In genomic region chr5:141692533-141692888, GRCh38 we compare ENCODE assay signal across 8 cellular contexts. TPM values are rescaled to one million over a fixed set of nuclear protein-coding genes. Genes with fewer than 3 reads are reported as not detected.
A peak's percentile ranks its signal among the peaks of the same experiment; 100 is the strongest.
DNase-seq lines count a peak whose midpoint lies in the region; TF ChIP-seq lines count a peak whose summit lies in the region.

No MANE protein-coding gene starts in this region.

- no peak for TF ChIP-seq POLR2A in esophagus muscularis mucosa (IDR thresholded peaks at IDR 0.05; ENCODE audit: low read depth)

- H3K27ac ChIP-seq in SU-DHL-6 (ENCODE audit: low read depth, low read length): no peak overlapping the region
- H3K27ac ChIP-seq in esophagus muscularis mucosa (replicated peaks in 1 of 4): no peak overlapping the region
- H3K27ac ChIP-seq in rectal smooth muscle tissue (ENCODE audit: low read depth, low read length): no peak overlapping the region

- no peak for TF ChIP-seq CTCF in SU-DHL-6 (IDR thresholded peaks at IDR 0.05; ENCODE audit: insufficient read depth, low read length, poor library complexity, severe bottlenecking)
- no peak for TF ChIP-seq CTCF in esophagus muscularis mucosa (IDR thresholded peaks at IDR 0.05)

- no peak overlapping the region for H3K9ac ChIP-seq in SU-DHL-6 (ENCODE audit: low read length)
- H3K9ac ChIP-seq in rectal smooth muscle tissue (ENCODE audit: low read length): no peak overlapping the region

- WGBS in esophagus muscularis mucosa: 21% methylated on average over 5 of the region's 5 CpGs

- no peak for TF ChIP-seq EP300 in esophagus muscularis mucosa (IDR thresholded peaks at IDR 0.05)

- H3F3A ChIP-seq in SU-DHL-6 (ENCODE audit: insufficient read depth): no peaks in the 10 kb centered on the region

- intact Hi-C loops in esophagus muscularis mucosa (cut with DNase I): loop anchor here (1.0 to 10.0 kb wide), 3 partner anchors 186 to 452 kb away; partner anchors contain the start of gene PCDH1

- no peaks in the 10 kb centered on the region for H4K20me1 ChIP-seq in SU-DHL-6 (ENCODE audit: low read depth, low read length)

- no peak for DNase-seq in HAP-1 (ENCODE audit: low spot score in 2 of 2)
- no peak for DNase-seq in esophagus muscularis mucosa (ENCODE audit: extremely low spot score)
- no peak for DNase-seq in NCI-H345 (lab: John Stamatoyannopoulos, UW)
- DNase-seq in COLO668 (lab: John Stamatoyannopoulos, UW; ENCODE audit: unreplicated experiment): no peak
- DNase-seq in GOT3 (lab: John Stamatoyannopoulos, UW): no peak
- DNase-seq in HuH-7 (ENCODE audit: low spot score): no peak

- H3K9me3 ChIP-seq in HAP-1 (no peaks in the 10 kb centered on the region), SU-DHL-6 (ENCODE audit: insufficient read depth, low read length) (no peaks in the 10 kb centered on the region), esophagus muscularis mucosa (no peaks in the 10 kb centered on the region)

- no peaks in the 10 kb centered on the region for H3K9me2 ChIP-seq in SU-DHL-6 (replicated peaks; ENCODE audit: insufficient read depth, low read length)

- H3K4me3 ChIP-seq in HAP-1 (peak overlapping the region; percentile 28), SU-DHL-6 (ENCODE audit: insufficient read depth, low read length, poor library complexity, severe bottlenecking) (no peak overlapping the region), esophagus muscularis mucosa (peak overlapping the region; percentile 30 to 46 (median 37)), rectal smooth muscle tissue (ENCODE audit: low read length) (peak overlapping the region; percentile 56)

- H3K4me2 ChIP-seq in SU-DHL-6 (ENCODE audit: low read depth, low read length, poor library complexity, severe bottlenecking): peak overlapping the region; percentile 33

- H3K79me2 ChIP-seq in SU-DHL-6 (ENCODE audit: insufficient read depth, low read length): no peaks in the 10 kb centered on the region

- H2AFZ ChIP-seq in SU-DHL-6 (ENCODE audit: low read depth, low read length, severe bottlenecking): no peak overlapping the region

- H3K4me1 ChIP-seq in HAP-1: peaks cover 3% of the 10 kb centered on the region; the same call in 1 of the 2 replicates
- H3K4me1 ChIP-seq in esophagus muscularis mucosa: peaks cover 9 to 13% (median 10%) of the 10 kb centered on the region in 4 donors
- H3K4me1 ChIP-seq in rectal smooth muscle tissue (ENCODE audit: control insufficient read depth, insufficient read depth, low read length): no peaks in the 10 kb centered on the region

- H3K27me3 ChIP-seq in HAP-1 (ENCODE audit: low read depth) (peaks cover 9% of the 10 kb centered on the region), SU-DHL-6 (ENCODE audit: low read length) (no peaks in the 10 kb centered on the region), esophagus muscularis mucosa (peaks cover 0 to 50% (median 0%) of the 10 kb centered on the region in 4 donors), rectal smooth muscle tissue (ENCODE audit: control insufficient read depth, insufficient read depth, low read length) (peaks cover 2% of the 10 kb centered on the region)

- no peaks in the 10 kb centered on the region for H3K36me3 ChIP-seq in HAP-1 (replicated peaks)
- H3K36me3 ChIP-seq in SU-DHL-6 (ENCODE audit: low read length): no peaks in the 10 kb centered on the region
- H3K36me3 ChIP-seq in esophagus muscularis mucosa: no peaks in the 10 kb centered on the region
- no peaks in the 10 kb centered on the region for H3K36me3 ChIP-seq in rectal smooth muscle tissue (ENCODE audit: control insufficient read depth, insufficient read depth, low read length)

- in situ Hi-C loops in HAP-1 (cut with MboI; ENCODE audit: low sequenced_read_pairs): loop anchor here (5.0 to 25.0 kb wide), 2 partner anchors 265 to 445 kb away; partner anchors contain the start of gene PCDH12

RNA-seq across cellular contexts. Expression of gene ARAP3, which starts 10.5 kb away (rescaled TPM):
- 1 to 10 TPM; 4.1 to 9.2 (median 7.6) TPM for total RNA-seq in esophagus muscularis mucosa

RNA-seq across cellular contexts. Expression of gene FCHSD1, which starts 41.3 kb away (rescaled TPM):
- 10 to 100 TPM; 10.4 to 21.8 (median 12.9) TPM for total RNA-seq in esophagus muscularis mucosa

RNA-seq across cellular contexts. Expression of gene RELL2, which starts 55.7 kb away (rescaled TPM):
- 1 to 10 TPM; 1.2 to 5.1 (median 2.6) TPM for total RNA-seq in esophagus muscularis mucosa

RNA-seq across cellular contexts. Expression of gene HDAC3, which starts 55.9 kb away (rescaled TPM):
- 10 to 100 TPM; 30.3 to 54.4 (median 44.3) TPM for total RNA-seq in esophagus muscularis mucosa
